ENCODE assay signal across 8 cellular contexts in genomic region chr5:65925601-65926275, GRCh38. TPM values are rescaled to one million over a fixed set of nuclear protein-coding genes. Genes with fewer than 3 reads are reported as not detected.
DNase-seq lines count a peak whose midpoint lies in the region; ATAC-seq lines count a peak whose summit lies in the region.

No MANE protein-coding gene starts in this region.

- peaks cover 22% of the 10 kb centered on the region for H3K27me3 Mint-ChIP-seq in activated T-helper 1 cell treated with anti-CD3 and anti-CD28 coated beads, Interleukin-12 subunit alpha, Interleukin-12 subunit beta, Interleukin-2, Interleukin-4 antibody, amounts not matched to agents 30 ng/mL and 10 ng/mL and 1 ng/mL, durations not matched to agents 14 hours and 24 hours and 36 hours (ENCODE audit: insufficient read depth)
- no peaks in the 10 kb centered on the region for H3K27me3 Mint-ChIP-seq in naive thymus-derived CD8-positive, alpha-beta T cell
- no peaks in the 10 kb centered on the region for H3K27me3 Mint-ChIP-seq in stimulated activated naive B cell treated with anti-CD40 and anti-IgM and Interleukin-4, amounts not matched to agents 10 μg/mL and 1 μg/mL and 100 μg/mL, for 72 hours

- H3K27ac Mint-ChIP-seq in activated T-helper 1 cell treated with anti-CD3 and anti-CD28 coated beads, Interleukin-12 subunit alpha, Interleukin-12 subunit beta, Interleukin-2, Interleukin-4 antibody, amounts not matched to agents 30 ng/mL and 10 ng/mL and 1 ng/mL, durations not matched to agents 14 hours and 24 hours and 36 hours = peak overlapping the region; percentile 92
- peak overlapping the region; percentile 92 to 98 (median 95) for H3K27ac Mint-ChIP-seq in naive thymus-derived CD8-positive, alpha-beta T cell
- peak overlapping the region; percentile 100 for H3K27ac Mint-ChIP-seq in stimulated activated naive B cell treated with anti-CD40 and anti-IgM and Interleukin-4, amounts not matched to agents 10 μg/mL and 1 μg/mL and 100 μg/mL, for 72 hours

- H3K9me3 Mint-ChIP-seq in activated T-helper 1 cell treated with anti-CD3 and anti-CD28 coated beads, Interleukin-12 subunit alpha, Interleukin-12 subunit beta, Interleukin-2, Interleukin-4 antibody, amounts not matched to agents 30 ng/mL and 10 ng/mL and 1 ng/mL, durations not matched to agents 14 hours and 24 hours and 36 hours = no peaks in the 10 kb centered on the region
- H3K9me3 Mint-ChIP-seq in naive thymus-derived CD8-positive, alpha-beta T cell = no peaks in the 10 kb centered on the region
- no peaks in the 10 kb centered on the region for H3K9me3 Mint-ChIP-seq in stimulated activated naive B cell treated with anti-CD40 and anti-IgM and Interleukin-4, amounts not matched to agents 10 μg/mL and 1 μg/mL and 100 μg/mL, for 72 hours

- peak; percentile 57 for ATAC-seq in GM21526 (IDR thresholded peaks at IDR 0.05; ENCODE audit: low FRiP score, unreplicated experiment)
- ATAC-seq in naive thymus-derived CD8-positive, alpha-beta T cell = peak; percentile 72 to 75
- peak; percentile 70 to 79 for ATAC-seq in stimulated activated naive B cell treated with anti-CD40 and anti-IgM and Interleukin-4, amounts not matched to agents 10 μg/mL and 1 μg/mL and 100 μg/mL, for 72 hours (replicated peaks)

- peaks cover 7% of the 10 kb centered on the region for H3K36me3 Mint-ChIP-seq in activated T-helper 1 cell treated with anti-CD3 and anti-CD28 coated beads, Interleukin-12 subunit alpha, Interleukin-12 subunit beta, Interleukin-2, Interleukin-4 antibody, amounts not matched to agents 30 ng/mL and 10 ng/mL and 1 ng/mL, durations not matched to agents 14 hours and 24 hours and 36 hours (ENCODE audit: low read depth)
- peaks cover 0 to 14% (median 5%) of the 10 kb centered on the region in 3 donors for H3K36me3 Mint-ChIP-seq in naive thymus-derived CD8-positive, alpha-beta T cell
- H3K36me3 Mint-ChIP-seq in stimulated activated naive B cell treated with anti-CD40 and anti-IgM and Interleukin-4, amounts not matched to agents 10 μg/mL and 1 μg/mL and 100 μg/mL, for 72 hours = peaks cover 8 to 14% of the 10 kb centered on the region in 2 donors

- peak; percentile 65 for DNase-seq in DMS79 treated with DMSO at 0.1 percent for 48 hours (lab: John Stamatoyannopoulos, UW)
- peak; percentile 77 for DNase-seq in HuH-7.5 (ENCODE audit: low spot score)
- DNase-seq in OCI-M1 (lab: John Stamatoyannopoulos, UW) = peak; percentile 93
- DNase-seq in activated T-helper 1 cell treated with anti-CD3 and anti-CD28 coated beads, Interleukin-12 subunit alpha, Interleukin-12 subunit beta, Interleukin-2, Interleukin-4 antibody, amounts not matched to agents 30 ng/mL and 10 ng/mL and 1 ng/mL, durations not matched to agents 14 hours and 24 hours and 36 hours (ENCODE audit: low spot score) = peak; percentile 74
- DNase-seq in fibroblast of gingiva (ENCODE audit: low read depth) = peak; percentile 91
- DNase-seq in naive thymus-derived CD8-positive, alpha-beta T cell = peak; percentile 76 to 88 (median 79)
- peak; percentile 79 for DNase-seq in stimulated activated naive B cell treated with anti-CD40 and anti-IgM and Interleukin-4, amounts not matched to agents 10 μg/mL and 1 μg/mL and 100 μg/mL, for 72 hours

- POLR2A ChIA-PET in naive thymus-derived CD8-positive, alpha-beta T cell (lab: Charles Lee) = interaction anchor here (0.7 to 5.3 kb wide), 20 partner anchors 11 to 363 kb away, joined by 3 to 45 read pairs (median 3); partner anchors contain the start of genes CENPK, NLN, PPWD1 and SGTB

- intact Hi-C loops in activated T-helper 1 cell treated with anti-CD3 and anti-CD28 coated beads, Interleukin-12 subunit alpha, Interleukin-12 subunit beta, Interleukin-2, Interleukin-4 antibody, amounts not matched to agents 30 ng/mL and 10 ng/mL and 1 ng/mL, durations not matched to agents 14 hours and 24 hours and 36 hours (cut with micrococcal nuclease) = loop anchor here (1.0 to 5.0 kb wide), 13 partner anchors 17 to 1158 kb away; partner anchors contain the start of genes CENPK, CWC27, PPWD1 and SREK1IP1

- peak overlapping the region; percentile 88 for H3K4me3 Mint-ChIP-seq in activated T-helper 1 cell treated with anti-CD3 and anti-CD28 coated beads, Interleukin-12 subunit alpha, Interleukin-12 subunit beta, Interleukin-2, Interleukin-4 antibody, amounts not matched to agents 30 ng/mL and 10 ng/mL and 1 ng/mL, durations not matched to agents 14 hours and 24 hours and 36 hours
- H3K4me3 Mint-ChIP-seq in naive thymus-derived CD8-positive, alpha-beta T cell = peak overlapping the region; percentile 85 to 96 (median 89)
- peak overlapping the region; percentile 97 to 100 for H3K4me3 Mint-ChIP-seq in stimulated activated naive B cell treated with anti-CD40 and anti-IgM and Interleukin-4, amounts not matched to agents 10 μg/mL and 1 μg/mL and 100 μg/mL, for 72 hours

- H3K4me1 Mint-ChIP-seq in activated T-helper 1 cell treated with anti-CD3 and anti-CD28 coated beads, Interleukin-12 subunit alpha, Interleukin-12 subunit beta, Interleukin-2, Interleukin-4 antibody, amounts not matched to agents 30 ng/mL and 10 ng/mL and 1 ng/mL, durations not matched to agents 14 hours and 24 hours and 36 hours (ENCODE audit: low read depth) = peaks cover 42% of the 10 kb centered on the region
- H3K4me1 Mint-ChIP-seq in naive thymus-derived CD8-positive, alpha-beta T cell = peaks cover 19 to 52% (median 32%) of the 10 kb centered on the region in 4 donors
- H3K4me1 Mint-ChIP-seq in stimulated activated naive B cell treated with anti-CD40 and anti-IgM and Interleukin-4, amounts not matched to agents 10 μg/mL and 1 μg/mL and 100 μg/mL, for 72 hours = peaks cover 10 to 30% of the 10 kb centered on the region in 2 donors

RNA-seq across cellular contexts. Expression of gene ERBIN, which starts 0.6 kb away (rescaled TPM):
- 29.8 and 32.9 TPM in 2 replicates for total RNA-seq in activated T-helper 1 cell treated with anti-CD3 and anti-CD28 coated beads, Interleukin-12 subunit alpha, Interleukin-12 subunit beta, Interleukin-2, Interleukin-4 antibody, amounts not matched to agents 30 ng/mL and 10 ng/mL and 1 ng/mL, durations not matched to agents 14 hours and 24 hours and 36 hours
- total RNA-seq in naive thymus-derived CD8-positive, alpha-beta T cell = 100 to 1,000 TPM; 127 to 135 TPM
- polyA plus RNA-seq in naive thymus-derived CD8-positive, alpha-beta T cell = 10 to 100 TPM; 50.3 to 53.8 (median 50.9) TPM

Comparison
In these comparisons a context has a peak if more than half of its experiments do, and no peak if none do; other contexts are left out.
1. Peak in every context shown above with its lines: DNase-seq and ATAC-seq.